ENCODE assay signal across 1 cellular context in the genomic region with DNA sequence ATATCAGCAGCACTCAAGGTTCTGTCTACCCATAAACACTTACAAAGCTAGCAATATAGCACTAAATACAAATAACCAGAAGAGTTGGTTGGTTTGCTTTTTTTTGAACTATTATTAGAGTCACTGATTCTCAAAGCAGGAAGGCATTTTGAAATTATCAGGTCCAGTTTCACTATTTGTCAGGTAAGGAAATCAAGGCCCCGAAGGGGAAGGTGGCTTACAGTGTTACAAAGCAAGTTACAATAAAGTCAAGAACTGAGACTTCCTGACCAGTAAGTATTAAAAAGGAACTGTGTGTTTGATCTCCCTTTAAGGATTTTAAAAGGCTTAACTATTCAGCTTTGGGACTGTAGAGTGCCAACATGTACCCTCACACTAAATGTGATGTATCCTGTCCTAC.
A peak's percentile ranks its signal among the peaks of the same experiment; 100 is the strongest.
TF ChIP-seq lines count a peak whose summit lies in the region.

No MANE protein-coding gene starts in this region.

TF ChIP-seq in GM12878, 131 proteins besides CTCF, POLR2A, EP300 and RAD21:
- peak; percentile 62; the same call in 1 of the 2 replicates for TF ChIP-seq SPI1 (IDR thresholded peaks at IDR 0.05; ENCODE audit: borderline replicate concordance, insufficient read depth, low read depth, low read length)
- peak in 1 of 2 experiments; percentile 97; a peak in 2 of 4 replicates for TF ChIP-seq ETV6 (conservative IDR thresholded peaks at IDR 0.05 in 1 of 2, IDR thresholded peaks at IDR 0.05 in 1 of 2; ENCODE audit: borderline replicate concordance in 1 of 2, low read depth in 1 of 2)
- TF ChIP-seq CREM (IDR thresholded peaks at IDR 0.05; ENCODE audit: low read depth): peak; percentile 51; the same call in 1 of the 2 replicates
- 0 out of 2 replicates have a peak, but pooled peaks have one; percentile 22 for TF ChIP-seq ASH2L (IDR thresholded peaks at IDR 0.05; ENCODE audit: borderline replicate concordance, low read depth)
- peak; percentile 42; the same call in 1 of the 2 replicates for TF ChIP-seq RUNX3 (IDR thresholded peaks at IDR 0.05; ENCODE audit: low read length)
- TF ChIP-seq YBX1 (IDR thresholded peaks at IDR 0.05): no peak
- TF ChIP-seq SRF (IDR thresholded peaks at IDR 0.05; ENCODE audit: low read depth in 2 of 2, low read length in 2 of 2): no peak
- TF ChIP-seq IKZF1 (conservative IDR thresholded peaks at IDR 0.05): peak; percentile 52; the same call in 1 of the 2 replicates
- peak; percentile 71; the same call in 1 of the 2 replicates for TF ChIP-seq YY1 (IDR thresholded peaks at IDR 0.05; ENCODE audit: low read depth, low read length)
- TF ChIP-seq, protein P1, sequence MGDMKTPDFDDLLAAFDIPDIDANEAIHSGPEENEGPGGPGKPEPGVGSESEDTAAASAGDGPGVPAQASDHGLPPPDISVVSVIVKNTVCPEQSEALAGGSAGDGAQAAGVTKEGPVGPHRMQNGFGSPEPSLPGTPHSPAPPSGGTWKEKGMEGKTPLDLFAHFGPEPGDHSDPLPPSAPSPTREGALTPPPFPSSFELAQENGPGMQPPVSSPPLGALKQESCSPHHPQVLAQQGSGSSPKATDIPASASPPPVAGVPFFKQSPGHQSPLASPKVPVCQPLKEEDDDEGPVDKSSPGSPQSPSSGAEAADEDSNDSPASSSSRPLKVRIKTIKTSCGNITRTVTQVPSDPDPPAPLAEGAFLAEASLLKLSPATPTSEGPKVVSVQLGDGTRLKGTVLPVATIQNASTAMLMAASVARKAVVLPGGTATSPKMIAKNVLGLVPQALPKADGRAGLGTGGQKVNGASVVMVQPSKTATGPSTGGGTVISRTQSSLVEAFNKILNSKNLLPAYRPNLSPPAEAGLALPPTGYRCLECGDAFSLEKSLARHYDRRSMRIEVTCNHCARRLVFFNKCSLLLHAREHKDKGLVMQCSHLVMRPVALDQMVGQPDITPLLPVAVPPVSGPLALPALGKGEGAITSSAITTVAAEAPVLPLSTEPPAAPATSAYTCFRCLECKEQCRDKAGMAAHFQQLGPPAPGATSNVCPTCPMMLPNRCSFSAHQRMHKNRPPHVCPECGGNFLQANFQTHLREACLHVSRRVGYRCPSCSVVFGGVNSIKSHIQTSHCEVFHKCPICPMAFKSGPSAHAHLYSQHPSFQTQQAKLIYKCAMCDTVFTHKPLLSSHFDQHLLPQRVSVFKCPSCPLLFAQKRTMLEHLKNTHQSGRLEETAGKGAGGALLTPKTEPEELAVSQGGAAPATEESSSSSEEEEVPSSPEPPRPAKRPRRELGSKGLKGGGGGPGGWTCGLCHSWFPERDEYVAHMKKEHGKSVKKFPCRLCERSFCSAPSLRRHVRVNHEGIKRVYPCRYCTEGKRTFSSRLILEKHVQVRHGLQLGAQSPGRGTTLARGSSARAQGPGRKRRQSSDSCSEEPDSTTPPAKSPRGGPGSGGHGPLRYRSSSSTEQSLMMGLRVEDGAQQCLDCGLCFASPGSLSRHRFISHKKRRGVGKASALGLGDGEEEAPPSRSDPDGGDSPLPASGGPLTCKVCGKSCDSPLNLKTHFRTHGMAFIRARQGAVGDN (IDR thresholded peaks at IDR 0.05): peak; percentile 52; the same call in 1 of the 2 replicates
- TF ChIP-seq ZBED1 (IDR thresholded peaks at IDR 0.05; ENCODE audit: borderline replicate concordance): peak; percentile 48; the same call in 1 of the 2 replicates
- TF ChIP-seq TAF1 (IDR thresholded peaks at IDR 0.05; ENCODE audit: borderline replicate concordance, low read depth, low read length): peak; percentile 7; the same call in 1 of the 2 replicates
- TF ChIP-seq POLR2AphosphoS5 (IDR thresholded peaks at IDR 0.05; ENCODE audit: low read length): no peak
- TF ChIP-seq, protein P2, sequence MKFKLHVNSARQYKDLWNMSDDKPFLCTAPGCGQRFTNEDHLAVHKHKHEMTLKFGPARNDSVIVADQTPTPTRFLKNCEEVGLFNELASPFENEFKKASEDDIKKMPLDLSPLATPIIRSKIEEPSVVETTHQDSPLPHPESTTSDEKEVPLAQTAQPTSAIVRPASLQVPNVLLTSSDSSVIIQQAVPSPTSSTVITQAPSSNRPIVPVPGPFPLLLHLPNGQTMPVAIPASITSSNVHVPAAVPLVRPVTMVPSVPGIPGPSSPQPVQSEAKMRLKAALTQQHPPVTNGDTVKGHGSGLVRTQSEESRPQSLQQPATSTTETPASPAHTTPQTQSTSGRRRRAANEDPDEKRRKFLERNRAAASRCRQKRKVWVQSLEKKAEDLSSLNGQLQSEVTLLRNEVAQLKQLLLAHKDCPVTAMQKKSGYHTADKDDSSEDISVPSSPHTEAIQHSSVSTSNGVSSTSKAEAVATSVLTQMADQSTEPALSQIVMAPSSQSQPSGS (IDR thresholded peaks at IDR 0.05; ENCODE audit: low read length): peak; percentile 28; the same call in 1 of the 2 replicates
- TF ChIP-seq, protein P3, sequence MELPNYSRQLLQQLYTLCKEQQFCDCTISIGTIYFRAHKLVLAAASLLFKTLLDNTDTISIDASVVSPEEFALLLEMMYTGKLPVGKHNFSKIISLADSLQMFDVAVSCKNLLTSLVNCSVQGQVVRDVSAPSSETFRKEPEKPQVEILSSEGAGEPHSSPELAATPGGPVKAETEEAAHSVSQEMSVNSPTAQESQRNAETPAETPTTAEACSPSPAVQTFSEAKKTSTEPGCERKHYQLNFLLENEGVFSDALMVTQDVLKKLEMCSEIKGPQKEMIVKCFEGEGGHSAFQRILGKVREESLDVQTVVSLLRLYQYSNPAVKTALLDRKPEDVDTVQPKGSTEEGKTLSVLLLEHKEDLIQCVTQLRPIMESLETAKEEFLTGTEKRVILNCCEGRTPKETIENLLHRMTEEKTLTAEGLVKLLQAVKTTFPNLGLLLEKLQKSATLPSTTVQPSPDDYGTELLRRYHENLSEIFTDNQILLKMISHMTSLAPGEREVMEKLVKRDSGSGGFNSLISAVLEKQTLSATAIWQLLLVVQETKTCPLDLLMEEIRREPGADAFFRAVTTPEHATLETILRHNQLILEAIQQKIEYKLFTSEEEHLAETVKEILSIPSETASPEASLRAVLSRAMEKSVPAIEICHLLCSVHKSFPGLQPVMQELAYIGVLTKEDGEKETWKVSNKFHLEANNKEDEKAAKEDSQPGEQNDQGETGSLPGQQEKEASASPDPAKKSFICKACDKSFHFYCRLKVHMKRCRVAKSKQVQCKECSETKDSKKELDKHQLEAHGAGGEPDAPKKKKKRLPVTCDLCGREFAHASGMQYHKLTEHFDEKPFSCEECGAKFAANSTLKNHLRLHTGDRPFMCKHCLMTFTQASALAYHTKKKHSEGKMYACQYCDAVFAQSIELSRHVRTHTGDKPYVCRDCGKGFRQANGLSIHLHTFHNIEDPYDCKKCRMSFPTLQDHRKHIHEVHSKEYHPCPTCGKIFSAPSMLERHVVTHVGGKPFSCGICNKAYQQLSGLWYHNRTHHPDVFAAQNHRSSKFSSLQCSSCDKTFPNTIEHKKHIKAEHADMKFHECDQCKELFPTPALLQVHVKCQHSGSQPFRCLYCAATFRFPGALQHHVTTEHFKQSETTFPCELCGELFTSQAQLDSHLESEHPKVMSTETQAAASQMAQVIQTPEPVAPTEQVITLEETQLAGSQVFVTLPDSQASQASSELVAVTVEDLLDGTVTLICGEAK (IDR thresholded peaks at IDR 0.05; ENCODE audit: borderline replicate concordance): peak; percentile 67; the same call in 1 of the 2 replicates
- peak; percentile 33; the same call in 1 of the 2 replicates for TF ChIP-seq CREB1 (IDR thresholded peaks at IDR 0.05; ENCODE audit: low read depth)
- peak; percentile 77; the same call in 1 of the 2 replicates for TF ChIP-seq MEF2A (IDR thresholded peaks at IDR 0.05; ENCODE audit: insufficient read depth, low read depth, low read length)
- TF ChIP-seq, protein P4, sequence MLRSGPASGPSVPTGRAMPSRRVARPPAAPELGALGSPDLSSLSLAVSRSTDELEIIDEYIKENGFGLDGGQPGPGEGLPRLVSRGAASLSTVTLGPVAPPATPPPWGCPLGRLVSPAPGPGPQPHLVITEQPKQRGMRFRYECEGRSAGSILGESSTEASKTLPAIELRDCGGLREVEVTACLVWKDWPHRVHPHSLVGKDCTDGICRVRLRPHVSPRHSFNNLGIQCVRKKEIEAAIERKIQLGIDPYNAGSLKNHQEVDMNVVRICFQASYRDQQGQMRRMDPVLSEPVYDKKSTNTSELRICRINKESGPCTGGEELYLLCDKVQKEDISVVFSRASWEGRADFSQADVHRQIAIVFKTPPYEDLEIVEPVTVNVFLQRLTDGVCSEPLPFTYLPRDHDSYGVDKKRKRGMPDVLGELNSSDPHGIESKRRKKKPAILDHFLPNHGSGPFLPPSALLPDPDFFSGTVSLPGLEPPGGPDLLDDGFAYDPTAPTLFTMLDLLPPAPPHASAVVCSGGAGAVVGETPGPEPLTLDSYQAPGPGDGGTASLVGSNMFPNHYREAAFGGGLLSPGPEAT (IDR thresholded peaks at IDR 0.05; ENCODE audit: low read depth): peak; percentile 30; the same call in 1 of the 2 replicates
- no peak for TF ChIP-seq MYB (IDR thresholded peaks at IDR 0.05; ENCODE audit: borderline replicate concordance, low read depth, low read length)
- peak; percentile 48 for TF ChIP-seq TCF7 (IDR thresholded peaks at IDR 0.05; ENCODE audit: borderline replicate concordance)
- TF ChIP-seq, protein P5, sequence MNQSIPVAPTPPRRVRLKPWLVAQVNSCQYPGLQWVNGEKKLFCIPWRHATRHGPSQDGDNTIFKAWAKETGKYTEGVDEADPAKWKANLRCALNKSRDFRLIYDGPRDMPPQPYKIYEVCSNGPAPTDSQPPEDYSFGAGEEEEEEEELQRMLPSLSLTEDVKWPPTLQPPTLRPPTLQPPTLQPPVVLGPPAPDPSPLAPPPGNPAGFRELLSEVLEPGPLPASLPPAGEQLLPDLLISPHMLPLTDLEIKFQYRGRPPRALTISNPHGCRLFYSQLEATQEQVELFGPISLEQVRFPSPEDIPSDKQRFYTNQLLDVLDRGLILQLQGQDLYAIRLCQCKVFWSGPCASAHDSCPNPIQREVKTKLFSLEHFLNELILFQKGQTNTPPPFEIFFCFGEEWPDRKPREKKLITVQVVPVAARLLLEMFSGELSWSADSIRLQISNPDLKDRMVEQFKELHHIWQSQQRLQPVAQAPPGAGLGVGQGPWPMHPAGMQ (IDR thresholded peaks at IDR 0.05; ENCODE audit: borderline replicate concordance): no peak
- TF ChIP-seq MYC (IDR thresholded peaks at IDR 0.05; ENCODE audit: insufficient read depth, insufficient read length, insufficient replicate concordance, low read length, severe bottlenecking): no peak
- TF ChIP-seq ZNF217 (IDR thresholded peaks at IDR 0.05): 0 out of 2 replicates have a peak, but pooled peaks have one; percentile 14
- TF ChIP-seq JUNB (IDR thresholded peaks at IDR 0.05): peak; percentile 91
- peak; percentile 46 to 52; a peak in 3 of 4 replicates for TF ChIP-seq IKZF2 (IDR thresholded peaks at IDR 0.05)
- 0 out of 2 replicates have a peak, but pooled peaks have one; percentile 14 for TF ChIP-seq NBN (IDR thresholded peaks at IDR 0.05)
- peak; percentile 77; the same call in 1 of the 2 replicates for TF ChIP-seq JUND (IDR thresholded peaks at IDR 0.05; ENCODE audit: low read depth, low read length)
- TF ChIP-seq MTA2 (IDR thresholded peaks at IDR 0.05; ENCODE audit: low read depth): peak; percentile 46; the same call in 1 of the 2 replicates
- 0 out of 2 replicates have a peak, but pooled peaks have one; percentile 20 for TF ChIP-seq ATF7 (IDR thresholded peaks at IDR 0.05; ENCODE audit: low read depth)
- TF ChIP-seq NFIC (IDR thresholded peaks at IDR 0.05; ENCODE audit: low read depth, low read length): peak; percentile 81
TF ChIP-seq in GM12878: peak in this region for 24.
